In the genomic region with DNA sequence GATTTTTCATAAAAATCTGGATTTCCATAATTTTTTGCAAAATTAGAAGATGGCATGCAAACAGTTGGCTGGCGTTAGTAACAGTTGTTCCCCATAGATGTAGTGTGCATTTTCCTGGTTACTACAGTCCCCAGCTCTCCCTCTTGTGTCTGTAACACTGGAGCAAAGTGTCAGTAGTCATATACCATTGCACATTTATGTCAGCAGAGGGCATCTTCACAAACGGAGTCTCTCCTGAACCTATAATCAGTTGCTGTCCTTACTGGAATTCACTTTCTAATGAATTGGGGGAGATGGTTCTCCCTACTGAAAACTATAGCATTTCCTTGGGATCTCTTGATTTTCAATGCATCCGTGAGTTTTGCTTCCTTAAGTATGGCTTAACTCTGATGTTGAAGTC, we compare ENCODE assay signal across 9 cellular contexts. TPM values are rescaled to one million over a fixed set of nuclear protein-coding genes. Genes with fewer than 3 reads are reported as not detected.
DNase-seq lines count a peak whose midpoint lies in the region; ATAC-seq and TF ChIP-seq lines count a peak whose summit lies in the region.
"Had no signal": no experiment of that assay in that cellular context is flagged by ENCODE, and none has a peak within 500 bp of the region (broad histone marks: within the 10 kb centered on the region; RNA-seq: fewer than 3 reads in every experiment).

No MANE protein-coding gene starts in this region.

- no peaks in the 10 kb centered on the region for H3K9me3 ChIP-seq in WERI-Rb-1 (ENCODE audit: severe bottlenecking)
- H3K9me3 ChIP-seq: upper lobe of left lung had no signal

- H3K4me1 Mint-ChIP-seq in activated CD4-positive, alpha-beta T cell treated with anti-CD3 and anti-CD28 coated beads, Interleukin-2, amount 10 ng/mL, durations not matched to agents 24 days and 14 days: no peaks in the 10 kb centered on the region

- H3K9me3 Mint-ChIP-seq in activated CD4-positive, alpha-beta T cell treated with anti-CD3 and anti-CD28 coated beads, Interleukin-2, amount 10 ng/mL, durations not matched to agents 24 days and 14 days: no peaks in the 10 kb centered on the region

- H3K27ac ChIP-seq in WERI-Rb-1: no peak overlapping the region
- H3K27ac ChIP-seq: upper lobe of left lung had no signal

- no peak overlapping the region for H3K27ac Mint-ChIP-seq in activated CD4-positive, alpha-beta T cell treated with anti-CD3 and anti-CD28 coated beads, Interleukin-2, amount 10 ng/mL, durations not matched to agents 24 days and 14 days

- intact Hi-C loops in activated CD4-positive, alpha-beta T cell treated with anti-CD3 and anti-CD28 coated beads, Interleukin-2, amount 10 ng/mL, durations not matched to agents 24 days and 14 days (cut with micrococcal nuclease): no loop called here

- no peaks in the 10 kb centered on the region for H3K27me3 Mint-ChIP-seq in activated CD4-positive, alpha-beta T cell treated with anti-CD3 and anti-CD28 coated beads, Interleukin-2, amount 10 ng/mL, durations not matched to agents 24 days and 14 days

- H3K27me3 ChIP-seq in WERI-Rb-1 (ENCODE audit: insufficient read depth, low read depth, severe bottlenecking): no peaks in the 10 kb centered on the region
- H3K27me3 ChIP-seq: upper lobe of left lung had no signal

- no peaks in the 10 kb centered on the region for H3K36me3 Mint-ChIP-seq in activated CD4-positive, alpha-beta T cell treated with anti-CD3 and anti-CD28 coated beads, Interleukin-2, amount 10 ng/mL, durations not matched to agents 24 days and 14 days (ENCODE audit: low read depth)

- DNase-seq in activated CD4-positive, alpha-beta T cell treated with anti-CD3 and anti-CD28 coated beads, Interleukin-2, amount 10 ng/mL, durations not matched to agents 24 days and 14 days: peak; percentile 67
- DNase-seq in activated CD4-positive, alpha-beta T cell treated with anti-CD3 and anti-CD28 coated beads for 1 hour: no peak
- DNase-seq in WERI-Rb-1: peak; percentile 24
- DNase-seq in left lobe of liver (ENCODE audit: low spot score): no peak
- no peak for DNase-seq in cerebellar nuclear complex (lab: John Stamatoyannopoulos, UW)
- DNase-seq in SHP77 (lab: John Stamatoyannopoulos, UW): no peak
- DNase-seq: upper lobe of left lung had no signal

- no peak overlapping the region for H3K4me3 Mint-ChIP-seq in activated CD4-positive, alpha-beta T cell treated with anti-CD3 and anti-CD28 coated beads, Interleukin-2, amount 10 ng/mL, durations not matched to agents 24 days and 14 days

- H3K4me3 ChIP-seq in WERI-Rb-1 (ENCODE audit: low read depth, low read length): no peak overlapping the region
- H3K4me3 ChIP-seq: upper lobe of left lung had no signal

- peak; percentile 51 for TF ChIP-seq CTCF in WERI-Rb-1 (IDR thresholded peaks at IDR 0.05; ENCODE audit: low read depth, low read length)

- peak; percentile 72 for ATAC-seq in HG03060 (IDR thresholded peaks at IDR 0.05; ENCODE audit: low read depth, unreplicated experiment)
- ATAC-seq in left lobe of liver: peak; percentile 89
- ATAC-seq in GM18517 (IDR thresholded peaks at IDR 0.05; ENCODE audit: unreplicated experiment): no peak

- H3K36me3 ChIP-seq in WERI-Rb-1: no peaks in the 10 kb centered on the region
- H3K36me3 ChIP-seq: upper lobe of left lung had no signal

RNA-seq across cellular contexts. Expression of gene DMAC1, which starts 44.7 kb away (rescaled TPM):
- total RNA-seq in activated CD4-positive, alpha-beta T cell treated with anti-CD3 and anti-CD28 coated beads, Interleukin-2, amount 10 ng/mL, durations not matched to agents 24 days and 14 days: 44.2 and 51.6 TPM in 2 replicates
- total RNA-seq in left lobe of liver: 25.8 TPM

Comparison
In these comparisons a context has a peak if more than half of its experiments do, and no peak if none do; other contexts are left out.
1. DNase-seq: peak in activated CD4-positive, alpha-beta T cell treated with anti-CD3 and anti-CD28 coated beads, Interleukin-2, amount 10 ng/mL, durations not matched to agents 24 days and 14 days (single experiment) and WERI-Rb-1 (single experiment); none in activated CD4-positive, alpha-beta T cell treated with anti-CD3 and anti-CD28 coated beads for 1 hour (single experiment), left lobe of liver (single experiment), cerebellar nuclear complex (0 of 2) and SHP77 (0 of 2).